Comparison of ENCODE assay signal across 19 cellular contexts in the genomic region with DNA sequence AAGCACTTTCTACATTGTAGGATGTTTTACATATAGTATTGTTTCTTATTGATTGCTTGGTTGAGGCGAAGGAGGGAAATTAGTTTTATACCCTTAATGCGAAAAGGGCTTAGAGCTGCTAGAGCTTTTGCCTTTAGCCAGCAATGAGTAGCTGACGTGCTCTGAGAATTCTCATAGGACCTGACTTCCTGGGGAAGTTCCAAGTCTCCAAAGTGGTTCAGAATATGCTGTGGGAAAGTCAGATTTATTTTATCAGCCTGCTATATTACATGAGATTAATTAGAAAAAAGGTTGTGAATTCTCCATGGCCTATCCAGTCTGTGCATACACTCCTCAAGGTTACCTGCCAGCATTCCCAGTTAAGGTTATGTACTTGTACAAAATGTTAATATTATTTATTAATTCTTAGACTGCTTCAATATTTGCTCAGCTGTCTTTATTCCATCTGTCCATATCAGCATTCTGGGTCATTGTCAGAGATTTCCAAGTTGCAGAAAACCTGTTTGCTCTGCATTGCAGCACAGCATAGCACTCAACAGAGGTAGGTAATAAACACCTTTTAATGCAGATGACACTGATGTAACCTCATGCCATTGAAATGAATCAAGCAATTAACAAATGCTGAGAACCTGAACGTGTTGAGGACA. TPM values are rescaled to one million over a fixed set of nuclear protein-coding genes. Genes with fewer than 3 reads are reported as not detected.
DNase-seq lines count a peak whose midpoint lies in the region; ATAC-seq and TF ChIP-seq lines count a peak whose summit lies in the region.
"Had no signal": no experiment of that assay in that cellular context is flagged by ENCODE, and none has a peak within 500 bp of the region (broad histone marks: within the 10 kb centered on the region; RNA-seq: fewer than 3 reads in every experiment).

No MANE protein-coding gene starts in this region.

- peaks cover 10% of the 10 kb centered on the region for H3K9me3 Mint-ChIP-seq in dendritic cell treated with granulocyte-macrophage colony-stimulating factor and Interleukin-4, amounts not matched to agents 40 ng/mL and 50 ng/mL, for 4 days
- peaks cover 40% of the 10 kb centered on the region for H3K9me3 Mint-ChIP-seq in nephron progenitor cell

- TF ChIP-seq CTCF in 22Rv1 (IDR thresholded peaks at IDR 0.05), result no peak
- TF ChIP-seq CTCF in GM12865 (IDR thresholded peaks at IDR 0.05; ENCODE audit: insufficient read depth, low read depth, low read length, missing control alignments), result no peak
- no peak for TF ChIP-seq CTCF in gastrocnemius medialis (IDR thresholded peaks at IDR 0.05 in 4 of 5, conservative IDR thresholded peaks at IDR 0.05 in 1 of 5)
- no peak for TF ChIP-seq CTCF in nephron progenitor cell (IDR thresholded peaks at IDR 0.05)

- peaks cover 30% of the 10 kb centered on the region for H3K4me1 Mint-ChIP-seq in dendritic cell treated with granulocyte-macrophage colony-stimulating factor and Interleukin-4, amounts not matched to agents 40 ng/mL and 50 ng/mL, for 4 days (ENCODE audit: low read depth)
- H3K4me1 Mint-ChIP-seq in nephron progenitor cell, result peaks cover 37% of the 10 kb centered on the region

- ATAC-seq in gastrocnemius medialis, result no peak
- no peak for ATAC-seq in GM21528 (IDR thresholded peaks at IDR 0.05; ENCODE audit: low FRiP score, unreplicated experiment)
- ATAC-seq: left lung, sciatic nerve had no signal

- no peaks in the 10 kb centered on the region for H3K36me3 ChIP-seq in gastrocnemius medialis
- H3K36me3 ChIP-seq: left lung had no signal

- peak overlapping the region; percentile 72 for H3K27ac Mint-ChIP-seq in dendritic cell treated with granulocyte-macrophage colony-stimulating factor and Interleukin-4, amounts not matched to agents 40 ng/mL and 50 ng/mL, for 4 days
- no peak overlapping the region for H3K27ac Mint-ChIP-seq in nephron progenitor cell

- peaks cover 21 to 30% of the 10 kb centered on the region in 2 donors for H3K4me1 ChIP-seq in gastrocnemius medialis

- peaks cover 6% of the 10 kb centered on the region for H3K27me3 Mint-ChIP-seq in dendritic cell treated with granulocyte-macrophage colony-stimulating factor and Interleukin-4, amounts not matched to agents 40 ng/mL and 50 ng/mL, for 4 days
- peaks cover 3% of the 10 kb centered on the region for H3K27me3 Mint-ChIP-seq in nephron progenitor cell (ENCODE audit: low read depth, poor library complexity)

- no peak for TF ChIP-seq POLR2A in gastrocnemius medialis (IDR thresholded peaks at IDR 0.05)

- intact Hi-C loops in dendritic cell treated with granulocyte-macrophage colony-stimulating factor and Interleukin-4, amounts not matched to agents 40 ng/mL and 50 ng/mL, for 4 days (cut with micrococcal nuclease), result no loop called here
- intact Hi-C loops in gastrocnemius medialis (cut with DNase I; ENCODE audit: low total_unique reads) (no loop called here), posterior vena cava (cut with DNase I) (no loop called here)

- DNase-seq in GM12865 (ENCODE audit: low read depth) (peak; percentile 14), gastrocnemius medialis (no peak), posterior vena cava (ENCODE audit: low spot score) (no peak), NCI-H526 treated with DMSO at 0.1 percent for 48 hours (lab: John Stamatoyannopoulos, UW) (no peak), nephron progenitor cell (no peak)
- DNase-seq: activated CD4-positive, alpha-beta T cell treated with anti-CD3 and anti-CD28 coated beads for 48 hours; CD4-positive, alpha-beta memory T cell; DMS79; erythroblast; left lung; NCI-H1694 treated with DMSO at 0.1 percent for 48 hours; NCI-H2227 treated with DMSO at 0.1 percent for 48 hours; nucleus accumbens; stimulated activated CD4-positive, alpha-beta T cell treated with anti-CD3 and anti-CD28 coated beads, Interleukin-2, amount 100 ng/mL, for 24 hours; SW 1271 had no signal

- H3K36me3 Mint-ChIP-seq in dendritic cell treated with granulocyte-macrophage colony-stimulating factor and Interleukin-4, amounts not matched to agents 40 ng/mL and 50 ng/mL, for 4 days (ENCODE audit: low read depth), result peaks cover 10% of the 10 kb centered on the region
- peaks cover 12% of the 10 kb centered on the region for H3K36me3 Mint-ChIP-seq in nephron progenitor cell (ENCODE audit: low read depth)

- in situ Hi-C loops in gastrocnemius medialis (cut with MboI; ENCODE audit: low sequenced_read_pairs in 4 of 4), result no loop called here

- H3K4me3 Mint-ChIP-seq in dendritic cell treated with granulocyte-macrophage colony-stimulating factor and Interleukin-4, amounts not matched to agents 40 ng/mL and 50 ng/mL, for 4 days, result no peak overlapping the region
- H3K4me3 Mint-ChIP-seq in nephron progenitor cell, result no peak overlapping the region

- no peaks in the 10 kb centered on the region for H3K27me3 ChIP-seq in gastrocnemius medialis

- H3K27ac ChIP-seq in 22Rv1 (peak overlapping the region; percentile 75), gastrocnemius medialis (peak overlapping the region in 3 of 4 donors; percentile 62 to 81 (median 70))
- H3K27ac ChIP-seq: left lung had no signal

- H3K9me3 ChIP-seq in gastrocnemius medialis, result no peaks in the 10 kb centered on the region

- H3K4me3 ChIP-seq in GM12865 (ENCODE audit: low read depth, low read length), result no peak overlapping the region
- no peak overlapping the region for H3K4me3 ChIP-seq in gastrocnemius medialis
- H3K4me3 ChIP-seq: left lung had no signal

RNA-seq across cellular contexts. Expression of gene SEL1L, which starts 2.6 kb away (rescaled TPM):
- 10 to 100 TPM; 46.8 to 63.9 (median 51.0) TPM for total RNA-seq in gastrocnemius medialis
- total RNA-seq in posterior vena cava, result 100 to 1,000 TPM in 1 of 2 donors, 10 to 100 TPM in 1; 97.5 to 103 TPM
